In the genomic region with DNA sequence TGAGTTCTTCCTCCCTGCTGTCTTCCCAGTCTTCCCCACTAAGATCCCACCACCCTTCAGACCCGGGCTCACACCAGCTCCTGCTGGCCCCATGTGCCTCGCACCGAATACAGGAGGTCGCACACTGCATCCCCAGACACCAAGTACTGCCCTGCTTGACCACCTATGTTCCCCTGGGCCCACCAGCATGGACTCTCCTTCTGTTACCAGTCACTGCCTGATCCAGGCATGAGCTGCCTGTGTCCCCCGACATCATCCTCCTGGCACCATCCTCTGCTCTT, we compare ENCODE assay signal across 8 cellular contexts.
DNase-seq lines count a peak whose midpoint lies in the region; ATAC-seq and TF ChIP-seq lines count a peak whose summit lies in the region.

No MANE protein-coding gene starts in this region.

- peak overlapping the region; percentile 77 for H3K4me3 Mint-ChIP-seq in activated CD4-positive, alpha-beta memory T cell treated with anti-CD3 and anti-CD28 coated beads, Interleukin-2, amount 10 ng/mL, durations not matched to agents 7 days and 5 days
- H3K4me3 Mint-ChIP-seq in osteocyte (ENCODE audit: unreplicated experiment) (peak overlapping the region; percentile 54), Caco-2 (ENCODE audit: unreplicated experiment) (no peak overlapping the region)

- intact Hi-C loops in Caco-2 (cut with micrococcal nuclease; ENCODE audit: unreplicated experiment), result no loop called here
- intact Hi-C loops in left colon (cut with DNase I, micrococcal nuclease), result no loop called here

- no peaks in the 10 kb centered on the region for H3K36me3 ChIP-seq in Caco-2 (ENCODE audit: control insufficient read depth, insufficient read depth, low read length)

- H3K27me3 ChIP-seq in Caco-2 (replicated peaks; ENCODE audit: control insufficient read depth, insufficient read depth, low read length), result no peaks in the 10 kb centered on the region

- TF ChIP-seq CTCF in osteocyte (IDR thresholded peaks at IDR 0.05), result no peak
- TF ChIP-seq CTCF in Caco-2 (IDR thresholded peaks at IDR 0.05; ENCODE audit: insufficient read depth in 1 of 2, low read depth in 1 of 2, low read length in 1 of 2, severe bottlenecking in 1 of 2, unreplicated experiment in 1 of 2), result no peak

- POLR2A ChIA-PET in activated CD4-positive, alpha-beta memory T cell treated with anti-CD3 and anti-CD28 coated beads, Interleukin-2, amount 10 ng/mL, durations not matched to agents 7 days and 5 days (lab: Charles Lee), result interaction anchor here (1.0 to 7.1 kb wide), 39 partner anchors 13 to 686 kb away, joined by 3 to 131 read pairs (median 10); a partner anchor contains a TSS
- POLR2A ChIA-PET in Caco-2 (lab: Charles Lee), result no interaction called here

- H3K27ac Mint-ChIP-seq in activated CD4-positive, alpha-beta memory T cell treated with anti-CD3 and anti-CD28 coated beads, Interleukin-2, amount 10 ng/mL, durations not matched to agents 7 days and 5 days, result peak overlapping the region; percentile 90
- H3K27ac Mint-ChIP-seq in osteocyte (ENCODE audit: unreplicated experiment) (peak overlapping the region; percentile 98), Caco-2 (ENCODE audit: unreplicated experiment) (no peak overlapping the region)

- H3K9me3 Mint-ChIP-seq in activated CD4-positive, alpha-beta memory T cell treated with anti-CD3 and anti-CD28 coated beads, Interleukin-2, amount 10 ng/mL, durations not matched to agents 7 days and 5 days, result no peaks in the 10 kb centered on the region
- no peaks in the 10 kb centered on the region for H3K9me3 Mint-ChIP-seq in osteocyte (ENCODE audit: unreplicated experiment)
- H3K9me3 Mint-ChIP-seq in Caco-2 (ENCODE audit: unreplicated experiment), result no peaks in the 10 kb centered on the region

- no peaks in the 10 kb centered on the region for H3K9me3 ChIP-seq in Caco-2

- CTCF ChIA-PET in activated CD4-positive, alpha-beta memory T cell treated with anti-CD3 and anti-CD28 coated beads, Interleukin-2, amount 10 ng/mL, durations not matched to agents 7 days and 5 days (lab: Charles Lee), result interaction anchor here (0.7 to 11.4 kb wide), 19 partner anchors 12 to 490 kb away, joined by 3 to 228 read pairs (median 6); no protein-coding TSS in a partner anchor
- CTCF ChIA-PET in Caco-2 (lab: Charles Lee), result interaction anchor here (0.6 kb wide), 1 partner anchor 452 kb away, joined by 3 read pairs; a partner anchor contains a TSS

- no peak overlapping the region for H3K4me3 ChIP-seq in Caco-2 (ENCODE audit: low read depth, low read length)

- peaks cover 80% of the 10 kb centered on the region for H3K4me1 Mint-ChIP-seq in activated CD4-positive, alpha-beta memory T cell treated with anti-CD3 and anti-CD28 coated beads, Interleukin-2, amount 10 ng/mL, durations not matched to agents 7 days and 5 days
- H3K4me1 Mint-ChIP-seq in osteocyte (ENCODE audit: unreplicated experiment), result peaks cover 75% of the 10 kb centered on the region
- peaks cover 6% of the 10 kb centered on the region for H3K4me1 Mint-ChIP-seq in Caco-2 (ENCODE audit: low read depth, unreplicated experiment)

- no peaks in the 10 kb centered on the region for H3K4me1 ChIP-seq in Caco-2

- peaks cover 15% of the 10 kb centered on the region for H3K36me3 Mint-ChIP-seq in activated CD4-positive, alpha-beta memory T cell treated with anti-CD3 and anti-CD28 coated beads, Interleukin-2, amount 10 ng/mL, durations not matched to agents 7 days and 5 days (ENCODE audit: low read depth)
- no peaks in the 10 kb centered on the region for H3K36me3 Mint-ChIP-seq in osteocyte (ENCODE audit: unreplicated experiment)
- H3K36me3 Mint-ChIP-seq in Caco-2 (ENCODE audit: insufficient read depth, unreplicated experiment), result no peaks in the 10 kb centered on the region

- DNase-seq in activated CD4-positive, alpha-beta memory T cell treated with anti-CD3 and anti-CD28 coated beads, Interleukin-2, amount 10 ng/mL, durations not matched to agents 7 days and 5 days, result no peak
- DNase-seq in osteocyte (ENCODE audit: extremely low spot score, unreplicated experiment) (no peak), cerebellum (ENCODE audit: low spot score) (no peak), Caco-2 (no peak), activated gamma-delta T cell treated with Interleukin-2 at 50 U/mL for 16 hours (no peak), left colon (no peak)

- BruUV-seq in Caco-2 (replicated peaks; lab: Mats Ljungman, UMichigan), result no TSS peak

- ATAC-seq in GM18511 (IDR thresholded peaks at IDR 0.05; ENCODE audit: unreplicated experiment) (peak; percentile 31), HG02623 (IDR thresholded peaks at IDR 0.05; ENCODE audit: unreplicated experiment) (peak; percentile 6), left colon (no peak)

- H3K27me3 Mint-ChIP-seq in activated CD4-positive, alpha-beta memory T cell treated with anti-CD3 and anti-CD28 coated beads, Interleukin-2, amount 10 ng/mL, durations not matched to agents 7 days and 5 days, result no peaks in the 10 kb centered on the region
- H3K27me3 Mint-ChIP-seq in osteocyte (ENCODE audit: unreplicated experiment) (no peaks in the 10 kb centered on the region), Caco-2 (ENCODE audit: insufficient read depth, unreplicated experiment) (no peaks in the 10 kb centered on the region)
